Comparison of ENCODE assay signal across 14 cellular contexts in genomic region chrX:131801911-131802310, GRCh38.
DNase-seq lines count a peak whose midpoint lies in the region; TF ChIP-seq lines count a peak whose summit lies in the region.
"Had no signal": no experiment of that assay in that cellular context is flagged by ENCODE, and none has a peak within 500 bp of the region (broad histone marks: within the 10 kb centered on the region; RNA-seq: fewer than 3 reads in every experiment).

No MANE protein-coding gene starts in this region.

- no peaks in the 10 kb centered on the region for H3K9me3 ChIP-seq in HEK293 (ENCODE audit: control insufficient read depth, insufficient read depth, low read depth, low read length)
- H3K9me3 ChIP-seq in adipocyte (ENCODE audit: control insufficient read depth, low read length), result no peaks in the 10 kb centered on the region

- no peak overlapping the region for H3K9ac ChIP-seq in adipocyte (ENCODE audit: low read length)

- no peaks in the 10 kb centered on the region for H3K9me3 Mint-ChIP-seq in progenitor cell of endocrine pancreas (ENCODE audit: low read depth)
- H3K9me3 Mint-ChIP-seq: CD4-positive, alpha-beta T cell; IgD-negative memory B cell had no signal

- DNase-seq in adipocyte (ENCODE audit: low read depth) (peak; percentile 63), epithelial cell of esophagus (ENCODE audit: low read depth) (peak; percentile 39), progenitor cell of endocrine pancreas (ENCODE audit: low spot score, unreplicated experiment) (no peak), SW 1271 (lab: John Stamatoyannopoulos, UW) (no peak), NCI-H510A treated with DMSO at 0.1 percent for 48 hours (lab: John Stamatoyannopoulos, UW) (no peak), NCI-H524 treated with DMSO at 0.1 percent for 48 hours (lab: John Stamatoyannopoulos, UW) (no peak), substantia nigra (lab: John Stamatoyannopoulos, UW) (no peak)
- DNase-seq: C1 segment of cervical spinal cord; CD4-positive, alpha-beta T cell; DMS79; GOT3; KG1 had no signal

- H3K4me3 ChIP-seq in HEK293 (ENCODE audit: low read depth, low read length), result no peak overlapping the region
- H3K4me3 ChIP-seq in adipocyte (ENCODE audit: low read length), result no peak overlapping the region
- H3K4me3 ChIP-seq in epithelial cell of esophagus (ENCODE audit: low read length), result no peak overlapping the region

- no peaks in the 10 kb centered on the region for H3K27me3 Mint-ChIP-seq in progenitor cell of endocrine pancreas
- H3K27me3 Mint-ChIP-seq: CD4-positive, alpha-beta T cell; IgD-negative memory B cell had no signal

- peaks cover 18% of the 10 kb centered on the region for H3K27me3 ChIP-seq in adipocyte (replicated peaks; ENCODE audit: control insufficient read depth, insufficient read depth, low read length)

- CTCF ChIA-PET in HEK293 (lab: Yijun Ruan, JAX), result interaction anchor here (0.6 to 3.0 kb wide), 16 partner anchors 9 to 717 kb away, joined by 3 to 13 read pairs (median 4); partner anchors contain the start of gene RAP2C

- no peak overlapping the region for H3K4me3 Mint-ChIP-seq in progenitor cell of endocrine pancreas (ENCODE audit: low read depth)
- H3K4me3 Mint-ChIP-seq: CD4-positive, alpha-beta T cell had no signal

- H3K27ac ChIP-seq in HEK293 (ENCODE audit: extremely low read depth, low read depth, low read length) (no peak overlapping the region), substantia nigra (ENCODE audit: low read depth, low read length, poor library complexity, severe bottlenecking) (no peak overlapping the region)

- H3K27ac Mint-ChIP-seq in progenitor cell of endocrine pancreas, result peak overlapping the region; percentile 67
- H3K27ac Mint-ChIP-seq: CD4-positive, alpha-beta T cell had no signal

- H3K36me3 ChIP-seq in HEK293 (ENCODE audit: control insufficient read depth in 2 of 2, insufficient read depth in 1 of 2, low read length in 2 of 2) (peaks cover 0 to 3% of the 10 kb centered on the region in 2 experiments; a peak in 2 of 3 replicates), adipocyte (ENCODE audit: control insufficient read depth, insufficient read depth, low read length, severe bottlenecking) (no peaks in the 10 kb centered on the region)

- H3K4me1 Mint-ChIP-seq in progenitor cell of endocrine pancreas (ENCODE audit: low read depth), result peaks cover 2% of the 10 kb centered on the region

- TF ChIP-seq CTCF in HEK293 (tag by site-specific recombination; IDR thresholded peaks at IDR 0.05) (no peak), epithelial cell of esophagus (IDR thresholded peaks at IDR 0.05; ENCODE audit: insufficient read depth, low read depth, low read length, missing control alignments) (no peak), progenitor cell of endocrine pancreas (IDR thresholded peaks at IDR 0.05; ENCODE audit: unreplicated experiment) (no peak)

- H3K36me3 Mint-ChIP-seq in progenitor cell of endocrine pancreas (ENCODE audit: insufficient read depth), result peaks cover 30% of the 10 kb centered on the region
- H3K36me3 Mint-ChIP-seq: IgD-negative memory B cell had no signal

- no peaks in the 10 kb centered on the region; the same call in 1 of the 2 replicates for H3K4me1 ChIP-seq in HEK293 (ENCODE audit: control insufficient read depth, insufficient read depth, low read length)
- H3K4me1 ChIP-seq in adipocyte (ENCODE audit: control insufficient read depth, insufficient read depth, low read length), result peaks cover 19% of the 10 kb centered on the region

- POLR2A ChIA-PET in HEK293 (lab: Yijun Ruan, JAX), result interaction anchor here (1.0 kb wide), 1 partner anchor 10 kb away, joined by 3 read pairs; no protein-coding TSS in a partner anchor

TF ChIP-seq in HEK293, 187 proteins besides CTCF, POLR2A, EP300 and RAD21:
- TF ChIP-seq ZBTB44 (tag by site-specific recombination; IDR thresholded peaks at IDR 0.05) (no peak), ZBTB21 (tag by site-specific recombination; IDR thresholded peaks at IDR 0.05) (0 out of 2 replicates have a peak, but pooled peaks have one; percentile 10), ATF2 (tag by site-specific recombination; IDR thresholded peaks at IDR 0.05; ENCODE audit: low read depth) (peak; percentile 68)
TF ChIP-seq in HEK293: peak in this region for 2.

Comparison
In these comparisons a context has a peak if more than half of its experiments do, and no peak if none do; other contexts are left out.
1. DNase-seq: peak in adipocyte (single experiment) and epithelial cell of esophagus (single experiment); none in progenitor cell of endocrine pancreas (single experiment), SW 1271 (0 of 2), NCI-H510A treated with DMSO at 0.1 percent for 48 hours (single experiment), NCI-H524 treated with DMSO at 0.1 percent for 48 hours (single experiment) and substantia nigra (0 of 49).